ENCODE assay signal across 1 cellular context in genomic region chr1:20411196-20411980, GRCh38.
TF ChIP-seq lines count a peak whose summit lies in the region.

No MANE protein-coding gene starts in this region.

TF ChIP-seq in HEK293, 187 proteins besides CTCF, POLR2A, EP300 and RAD21 (continued from another document and continues in another):
- no peak for TF ChIP-seq ZNF19 (tag by site-specific recombination; IDR thresholded peaks at IDR 0.05; ENCODE audit: low read depth)
- no peak for TF ChIP-seq KLF1 (tag by site-specific recombination; IDR thresholded peaks at IDR 0.05)
- TF ChIP-seq SP2 (tag by site-specific recombination; IDR thresholded peaks at IDR 0.05): no peak
- TF ChIP-seq ZBTB49 (tag by site-specific recombination; IDR thresholded peaks at IDR 0.05; ENCODE audit: low read depth): no peak
- no peak for TF ChIP-seq MZF1 (tag by site-specific recombination; IDR thresholded peaks at IDR 0.05; ENCODE audit: borderline replicate concordance)
- no peak for TF ChIP-seq ZNF843 (tag by site-specific recombination; IDR thresholded peaks at IDR 0.05)
- TF ChIP-seq ZBTB20 (tag by site-specific recombination; IDR thresholded peaks at IDR 0.05): no peak
- no peak for TF ChIP-seq ZNF202 (tag by site-specific recombination; IDR thresholded peaks at IDR 0.05; ENCODE audit: borderline replicate concordance)
- TF ChIP-seq ZNF280C (tag by site-specific recombination; IDR thresholded peaks at IDR 0.05): no peak
- no peak for TF ChIP-seq ZNF292 (tag by site-specific recombination; IDR thresholded peaks at IDR 0.05; ENCODE audit: borderline replicate concordance, low read depth)
- TF ChIP-seq, protein P1, sequence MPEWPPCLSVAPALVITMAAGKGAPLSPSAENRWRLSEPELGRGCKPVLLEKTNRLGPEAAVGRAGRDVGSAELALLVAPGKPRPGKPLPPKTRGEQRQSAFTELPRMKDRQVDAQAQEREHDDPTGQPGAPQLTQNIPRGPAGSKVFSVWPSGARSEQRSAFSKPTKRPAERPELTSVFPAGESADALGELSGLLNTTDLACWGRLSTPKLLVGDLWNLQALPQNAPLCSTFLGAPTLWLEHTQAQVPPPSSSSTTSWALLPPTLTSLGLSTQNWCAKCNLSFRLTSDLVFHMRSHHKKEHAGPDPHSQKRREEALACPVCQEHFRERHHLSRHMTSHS (tag by site-specific recombination; IDR thresholded peaks at IDR 0.05): no peak
- peak; percentile 95 for TF ChIP-seq ZIC2 (tag by site-specific recombination; IDR thresholded peaks at IDR 0.05)
- no peak for TF ChIP-seq SALL2 (tag by site-specific recombination; IDR thresholded peaks at IDR 0.05; ENCODE audit: borderline replicate concordance)
- TF ChIP-seq EGR2 (tag by site-specific recombination; IDR thresholded peaks at IDR 0.05; ENCODE audit: low read depth): no peak
- 0 out of 2 replicates have a peak, but pooled peaks have one; percentile 59 for TF ChIP-seq ZNF24 (tag by site-specific recombination; IDR thresholded peaks at IDR 0.05)
- no peak for TF ChIP-seq ZXDB (tag by site-specific recombination; IDR thresholded peaks at IDR 0.05)
- TF ChIP-seq, protein P2, sequence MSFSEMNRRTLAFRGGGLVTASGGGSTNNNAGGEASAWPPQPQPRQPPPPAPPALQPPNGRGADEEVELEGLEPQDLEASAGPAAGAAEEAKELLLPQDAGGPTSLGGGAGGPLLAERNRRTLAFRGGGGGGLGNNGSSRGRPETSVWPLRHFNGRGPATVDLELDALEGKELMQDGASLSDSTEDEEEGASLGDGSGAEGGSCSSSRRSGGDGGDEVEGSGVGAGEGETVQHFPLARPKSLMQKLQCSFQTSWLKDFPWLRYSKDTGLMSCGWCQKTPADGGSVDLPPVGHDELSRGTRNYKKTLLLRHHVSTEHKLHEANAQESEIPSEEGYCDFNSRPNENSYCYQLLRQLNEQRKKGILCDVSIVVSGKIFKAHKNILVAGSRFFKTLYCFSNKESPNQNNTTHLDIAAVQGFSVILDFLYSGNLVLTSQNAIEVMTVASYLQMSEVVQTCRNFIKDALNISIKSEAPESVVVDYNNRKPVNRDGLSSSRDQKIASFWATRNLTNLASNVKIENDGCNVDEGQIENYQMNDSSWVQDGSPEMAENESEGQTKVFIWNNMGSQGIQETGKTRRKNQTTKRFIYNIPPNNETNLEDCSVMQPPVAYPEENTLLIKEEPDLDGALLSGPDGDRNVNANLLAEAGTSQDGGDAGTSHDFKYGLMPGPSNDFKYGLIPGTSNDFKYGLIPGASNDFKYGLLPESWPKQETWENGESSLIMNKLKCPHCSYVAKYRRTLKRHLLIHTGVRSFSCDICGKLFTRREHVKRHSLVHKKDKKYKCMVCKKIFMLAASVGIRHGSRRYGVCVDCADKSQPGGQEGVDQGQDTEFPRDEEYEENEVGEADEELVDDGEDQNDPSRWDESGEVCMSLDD (tag by site-specific recombination; IDR thresholded peaks at IDR 0.05): 0 out of 2 replicates have a peak, but pooled peaks have one; percentile 33
- peak; percentile 78 for TF ChIP-seq ZNF366 (tag by site-specific recombination; conservative IDR thresholded peaks at IDR 0.05)
- TF ChIP-seq ZNF398 (tag by site-specific recombination; IDR thresholded peaks at IDR 0.05): peak; percentile 45; the same call in 1 of the 2 replicates
- no peak for TF ChIP-seq ZNF701 (tag by site-specific recombination; IDR thresholded peaks at IDR 0.05)
- TF ChIP-seq, protein P3, sequence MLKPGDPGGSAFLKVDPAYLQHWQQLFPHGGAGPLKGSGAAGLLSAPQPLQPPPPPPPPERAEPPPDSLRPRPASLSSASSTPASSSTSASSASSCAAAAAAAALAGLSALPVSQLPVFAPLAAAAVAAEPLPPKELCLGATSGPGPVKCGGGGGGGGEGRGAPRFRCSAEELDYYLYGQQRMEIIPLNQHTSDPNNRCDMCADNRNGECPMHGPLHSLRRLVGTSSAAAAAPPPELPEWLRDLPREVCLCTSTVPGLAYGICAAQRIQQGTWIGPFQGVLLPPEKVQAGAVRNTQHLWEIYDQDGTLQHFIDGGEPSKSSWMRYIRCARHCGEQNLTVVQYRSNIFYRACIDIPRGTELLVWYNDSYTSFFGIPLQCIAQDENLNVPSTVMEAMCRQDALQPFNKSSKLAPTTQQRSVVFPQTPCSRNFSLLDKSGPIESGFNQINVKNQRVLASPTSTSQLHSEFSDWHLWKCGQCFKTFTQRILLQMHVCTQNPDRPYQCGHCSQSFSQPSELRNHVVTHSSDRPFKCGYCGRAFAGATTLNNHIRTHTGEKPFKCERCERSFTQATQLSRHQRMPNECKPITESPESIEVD (tag by site-specific recombination; IDR thresholded peaks at IDR 0.05): no peak
- no peak; the same call in 1 of the 2 replicates for TF ChIP-seq YY2 (tag by site-specific recombination; IDR thresholded peaks at IDR 0.05)
- TF ChIP-seq ZBTB21 (tag by site-specific recombination; IDR thresholded peaks at IDR 0.05): peak; percentile 48; the same call in 1 of the 2 replicates
- no peak for TF ChIP-seq ZNF645 (tag by site-specific recombination; IDR thresholded peaks at IDR 0.05)
- 0 out of 2 replicates have a peak, but pooled peaks have one; percentile 53 for TF ChIP-seq ZNF692 (tag by site-specific recombination; IDR thresholded peaks at IDR 0.05)
- TF ChIP-seq, protein P4, sequence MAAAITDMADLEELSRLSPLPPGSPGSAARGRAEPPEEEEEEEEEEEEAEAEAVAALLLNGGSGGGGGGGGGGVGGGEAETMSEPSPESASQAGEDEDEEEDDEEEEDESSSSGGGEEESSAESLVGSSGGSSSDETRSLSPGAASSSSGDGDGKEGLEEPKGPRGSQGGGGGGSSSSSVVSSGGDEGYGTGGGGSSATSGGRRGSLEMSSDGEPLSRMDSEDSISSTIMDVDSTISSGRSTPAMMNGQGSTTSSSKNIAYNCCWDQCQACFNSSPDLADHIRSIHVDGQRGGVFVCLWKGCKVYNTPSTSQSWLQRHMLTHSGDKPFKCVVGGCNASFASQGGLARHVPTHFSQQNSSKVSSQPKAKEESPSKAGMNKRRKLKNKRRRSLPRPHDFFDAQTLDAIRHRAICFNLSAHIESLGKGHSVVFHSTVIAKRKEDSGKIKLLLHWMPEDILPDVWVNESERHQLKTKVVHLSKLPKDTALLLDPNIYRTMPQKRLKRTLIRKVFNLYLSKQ (tag by site-specific recombination; IDR thresholded peaks at IDR 0.05; ENCODE audit: borderline replicate concordance): no peak
- TF ChIP-seq, protein P5, sequence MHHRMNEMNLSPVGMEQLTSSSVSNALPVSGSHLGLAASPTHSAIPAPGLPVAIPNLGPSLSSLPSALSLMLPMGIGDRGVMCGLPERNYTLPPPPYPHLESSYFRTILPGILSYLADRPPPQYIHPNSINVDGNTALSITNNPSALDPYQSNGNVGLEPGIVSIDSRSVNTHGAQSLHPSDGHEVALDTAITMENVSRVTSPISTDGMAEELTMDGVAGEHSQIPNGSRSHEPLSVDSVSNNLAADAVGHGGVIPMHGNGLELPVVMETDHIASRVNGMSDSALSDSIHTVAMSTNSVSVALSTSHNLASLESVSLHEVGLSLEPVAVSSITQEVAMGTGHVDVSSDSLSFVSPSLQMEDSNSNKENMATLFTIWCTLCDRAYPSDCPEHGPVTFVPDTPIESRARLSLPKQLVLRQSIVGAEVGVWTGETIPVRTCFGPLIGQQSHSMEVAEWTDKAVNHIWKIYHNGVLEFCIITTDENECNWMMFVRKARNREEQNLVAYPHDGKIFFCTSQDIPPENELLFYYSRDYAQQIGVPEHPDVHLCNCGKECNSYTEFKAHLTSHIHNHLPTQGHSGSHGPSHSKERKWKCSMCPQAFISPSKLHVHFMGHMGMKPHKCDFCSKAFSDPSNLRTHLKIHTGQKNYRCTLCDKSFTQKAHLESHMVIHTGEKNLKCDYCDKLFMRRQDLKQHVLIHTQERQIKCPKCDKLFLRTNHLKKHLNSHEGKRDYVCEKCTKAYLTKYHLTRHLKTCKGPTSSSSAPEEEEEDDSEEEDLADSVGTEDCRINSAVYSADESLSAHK (tag by site-specific recombination; IDR thresholded peaks at IDR 0.05): no peak
- no peak for TF ChIP-seq ZNF311 (tag by site-specific recombination; IDR thresholded peaks at IDR 0.05; ENCODE audit: borderline replicate concordance)
- no peak for TF ChIP-seq OVOL3 (tag by site-specific recombination; IDR thresholded peaks at IDR 0.05)
- TF ChIP-seq ZBTB8A (tag by site-specific recombination; IDR thresholded peaks at IDR 0.05): no peak
- no peak for TF ChIP-seq ZBTB11 (tag by site-specific recombination; conservative IDR thresholded peaks at IDR 0.05; ENCODE audit: low read depth)
- no peak for TF ChIP-seq ZNF223 (tag by site-specific recombination; IDR thresholded peaks at IDR 0.05)
